28 cellular contexts compared by ENCODE assay signal in genomic region chr9:97096793-97097192, GRCh38. TPM values are rescaled to one million over a fixed set of nuclear protein-coding genes. Genes with fewer than 3 reads are reported as not detected.
"Had no signal": no experiment of that assay in that cellular context is flagged by ENCODE, and none has a peak within 500 bp of the region (broad histone marks: within the 10 kb centered on the region; RNA-seq: fewer than 3 reads in every experiment).

No MANE protein-coding gene starts in this region.

- H3K4me3 Mint-ChIP-seq: dendritic cell treated with granulocyte-macrophage colony-stimulating factor and Interleukin-4, amounts not matched to agents 40 ng/mL and 50 ng/mL, for 4 days; effector memory CD8-positive, alpha-beta T cell; endodermal cell had no signal

- ATAC-seq: effector memory CD8-positive, alpha-beta T cell; esophagus mucosa; foreskin keratinocyte; gastrocnemius medialis; gastroesophageal sphincter; heart left ventricle; heart right ventricle had no signal

- DNase-seq: colonic mucosa; cortex of kidney; dermis blood vessel endothelial cell; dorsolateral prefrontal cortex; effector CD4-positive, alpha-beta T cell; effector CD8-positive, alpha-beta T cell; effector memory CD4-positive, alpha-beta T cell; effector memory CD8-positive, alpha-beta T cell; endodermal cell; erythroblast; esophagus squamous epithelium; foreskin fibroblast; foreskin keratinocyte; foreskin melanocyte; gastrocnemius medialis; glutamatergic neuron; head of caudate nucleus; heart left ventricle; heart right ventricle had no signal

- H3K9me3 Mint-ChIP-seq: dendritic cell treated with granulocyte-macrophage colony-stimulating factor and Interleukin-4, amounts not matched to agents 40 ng/mL and 50 ng/mL, for 4 days; effector memory CD8-positive, alpha-beta T cell; endodermal cell had no signal

- H3K4me1 Mint-ChIP-seq: endodermal cell had no signal

- H3K4me1 ChIP-seq: colonic mucosa, esophagus muscularis mucosa, esophagus squamous epithelium, foreskin keratinocyte, gastrocnemius medialis, gastroesophageal sphincter, heart left ventricle, heart right ventricle had no signal

- FAIRE-seq: endometrium, endothelial cell of umbilical vein, frontal cortex had no signal

- H3K9me3 ChIP-seq: colonic mucosa, esophagus muscularis mucosa, esophagus squamous epithelium, gastrocnemius medialis, gastroesophageal sphincter, heart left ventricle, heart right ventricle had no signal

- H3K27me3 ChIP-seq: colonic mucosa, dorsolateral prefrontal cortex, esophagus muscularis mucosa, esophagus squamous epithelium, foreskin keratinocyte, gastrocnemius medialis, gastroesophageal sphincter had no signal

- H3K27ac ChIP-seq: colonic mucosa, coronary artery, dorsolateral prefrontal cortex, epithelial cell of prostate, esophagus muscularis mucosa, esophagus squamous epithelium, foreskin keratinocyte, gastrocnemius medialis, gastroesophageal sphincter, heart left ventricle, heart right ventricle had no signal

- H3K4me3 ChIP-seq: colonic mucosa, coronary artery, dorsolateral prefrontal cortex, esophagus muscularis mucosa, esophagus squamous epithelium, gastrocnemius medialis, gastroesophageal sphincter, heart left ventricle, heart right ventricle had no signal

- H3K36me3 ChIP-seq: colonic mucosa, esophagus muscularis mucosa, esophagus squamous epithelium, gastrocnemius medialis, gastroesophageal sphincter, heart left ventricle, heart right ventricle had no signal

- H3K27ac Mint-ChIP-seq: dendritic cell treated with granulocyte-macrophage colony-stimulating factor and Interleukin-4, amounts not matched to agents 40 ng/mL and 50 ng/mL, for 4 days; effector memory CD8-positive, alpha-beta T cell; endodermal cell had no signal

RNA-seq across cellular contexts. Expression of gene CTSV, which starts 57.9 kb away (rescaled TPM):
- total RNA-seq: esophagus muscularis mucosa had no signal
